In genomic region chr22:46036558-46037408, GRCh38 we compare ENCODE assay signal across 8 cellular contexts. TPM values are rescaled to one million over a fixed set of nuclear protein-coding genes. Genes with fewer than 3 reads are reported as not detected.
A peak's percentile ranks its signal among the peaks of the same experiment; 100 is the strongest.
DNase-seq lines count a peak whose midpoint lies in the region; ATAC-seq and TF ChIP-seq lines count a peak whose summit lies in the region.

No MANE protein-coding gene starts in this region.

- POLR2A ChIA-PET in Panc1 (lab: Charles Lee), result interaction anchor here (0.6 kb wide), 1 partner anchor 469 kb away, joined by 8 read pairs; no protein-coding TSS in a partner anchor

- H3K4me3 ChIP-seq in AG09309 (ENCODE audit: control insufficient read depth, low read depth, low read length) (peak overlapping the region; percentile 66), Panc1 (ENCODE audit: low read depth in 2 of 2, low read length in 2 of 2) (peak overlapping the region; percentile 65 to 74), iPS DF 6.9 (ENCODE audit: low read length) (peak overlapping the region; percentile 49; the same call in 1 of the 2 replicates), skeletal muscle tissue (ENCODE audit: low read length in 3 of 3) (peak overlapping the region; percentile 86 to 99 (median 95))

- ATAC-seq in GM19455 (IDR thresholded peaks at IDR 0.05; ENCODE audit: unreplicated experiment), result peak; percentile 8
- peak; percentile 40 for ATAC-seq in Panc1
- ATAC-seq in HG02763 (IDR thresholded peaks at IDR 0.05; ENCODE audit: unreplicated experiment), result no peak

- H3K4me1 ChIP-seq in Panc1 (ENCODE audit: control insufficient read depth, insufficient read depth, low read length) (peaks cover 61% of the 10 kb centered on the region), iPS DF 6.9 (ENCODE audit: control insufficient read depth, insufficient read depth, low read length) (peaks cover 2% of the 10 kb centered on the region), skeletal muscle tissue (ENCODE audit: control insufficient read depth in 3 of 3, insufficient read depth in 3 of 3, low read length in 3 of 3) (peaks cover 39 to 62% (median 50%) of the 10 kb centered on the region in 3 donors)

- CTCF ChIA-PET in Panc1 (lab: Charles Lee), result interaction anchor here (1.0 to 3.5 kb wide), 2 partner anchors 24 to 31 kb away, joined by 3 to 20 read pairs; no protein-coding TSS in a partner anchor

- in situ Hi-C loops in Panc1 (cut with HindIII; ENCODE audit: low pct_unique_long_range_greater_than_20kb, low sequenced_read_pairs) (no loop called here), GM13976 (cut with MboI; ENCODE audit: low sequenced_read_pairs, unreplicated experiment) (no loop called here)

- no peaks in the 10 kb centered on the region for H3K9me3 ChIP-seq in Panc1 (ENCODE audit: control insufficient read depth, insufficient read depth, low read depth, low read length)
- H3K9me3 ChIP-seq in iPS DF 6.9 (ENCODE audit: control insufficient read depth, insufficient read depth, low read length), result no peaks in the 10 kb centered on the region
- no peaks in the 10 kb centered on the region for H3K9me3 ChIP-seq in skeletal muscle tissue (ENCODE audit: control insufficient read depth in 3 of 3, low read length in 3 of 3)

- peak overlapping the region; percentile 83 for H3K27ac Mint-ChIP-seq in activated naive CD8-positive, alpha-beta T cell

- WGBS in iPS DF 6.9 (ENCODE audit: insufficient coverage, insufficient read length), result no CpG with 5 or more reads among the region's 18 CpGs

- no peaks in the 10 kb centered on the region for H3K36me3 Mint-ChIP-seq in activated naive CD8-positive, alpha-beta T cell

- no peak for TF ChIP-seq CTCF in AG09309 (IDR thresholded peaks at IDR 0.05; ENCODE audit: control insufficient read depth, insufficient read depth, low read depth, low read length, missing control alignments)
- TF ChIP-seq CTCF in Panc1 (IDR thresholded peaks at IDR 0.05), result no peak; the same call in 1 of the 2 replicates
- no peak for TF ChIP-seq CTCF in GM13976 (IDR thresholded peaks at IDR 0.05; ENCODE audit: borderline replicate concordance, control extremely low read depth, extremely low read depth, insufficient read depth, missing control alignments)

- H3K9ac ChIP-seq in skeletal muscle tissue (ENCODE audit: low read depth in 1 of 3, low read length in 3 of 3), result peak overlapping the region; percentile 95 to 98 (median 95)

- no peak for DNase-seq in AG09309 (ENCODE audit: low read depth)
- no peak for DNase-seq in Panc1 (ENCODE audit: low read depth, low spot score)
- DNase-seq in iPS DF 6.9 (ENCODE audit: low read depth, low spot score), result no peak
- no peak for DNase-seq in GM13976 (ENCODE audit: low spot score)

- H3K27me3 ChIP-seq in Panc1 (ENCODE audit: control insufficient read depth, insufficient read depth, low read length) (no peaks in the 10 kb centered on the region), iPS DF 6.9 (ENCODE audit: control insufficient read depth, insufficient read depth, low read length) (no peaks in the 10 kb centered on the region), skeletal muscle tissue (ENCODE audit: control insufficient read depth in 3 of 3, insufficient read depth in 3 of 3, low read length in 3 of 3) (no peaks in the 10 kb centered on the region)

- H3K27ac ChIP-seq in Panc1 (ENCODE audit: low read length) (peak overlapping the region; percentile 95), iPS DF 6.9 (ENCODE audit: low read length) (no peak overlapping the region), skeletal muscle tissue (ENCODE audit: low read depth, low read length) (peak overlapping the region; percentile 95)

- H3K4me1 Mint-ChIP-seq in activated naive CD8-positive, alpha-beta T cell (ENCODE audit: low read depth), result peaks cover 15% of the 10 kb centered on the region

- H3K4me3 Mint-ChIP-seq in activated naive CD8-positive, alpha-beta T cell, result peak overlapping the region; percentile 86

- intact Hi-C loops in Panc1 (cut with micrococcal nuclease; ENCODE audit: unreplicated experiment), result no loop called here

- no peaks in the 10 kb centered on the region for H3K9me3 Mint-ChIP-seq in activated naive CD8-positive, alpha-beta T cell (ENCODE audit: low read depth)

- no peaks in the 10 kb centered on the region for H3K27me3 Mint-ChIP-seq in activated naive CD8-positive, alpha-beta T cell

- BruUV-seq in Panc1 (replicated peaks; lab: Mats Ljungman, UMichigan), result no TSS peak

- H3K36me3 ChIP-seq in Panc1 (ENCODE audit: control insufficient read depth, insufficient read depth, low read length) (peaks cover 3% of the 10 kb centered on the region; the same call in 1 of the 2 replicates), iPS DF 6.9 (ENCODE audit: control insufficient read depth, insufficient read depth, low read length) (no peaks in the 10 kb centered on the region), skeletal muscle tissue (ENCODE audit: control insufficient read depth in 3 of 3, insufficient read depth in 3 of 3, low read length in 3 of 3) (peaks cover 0 to 3% (median 0%) of the 10 kb centered on the region in 3 donors)

RNA-seq across cellular contexts. Expression of gene WNT7B, which starts 59.8 kb away (rescaled TPM):
- total RNA-seq in Panc1 (2021; ENCODE audit: unreplicated experiment) (52.1 TPM), skeletal muscle tissue (not detected)
- polyA plus RNA-seq in Panc1 (2012; ENCODE audit: insufficient read length), result 46.4 TPM

Comparison
In these comparisons a context has a peak if more than half of its experiments do, and no peak if none do; other contexts are left out.
1. RNA of gene WNT7B, which starts 59.8 kb away (total RNA-seq): 52.1 TPM in Panc1 (single experiment); not detected in skeletal muscle tissue (single experiment); every median in the first group is over 10 times any median in the second.
2. Peak in every context shown above with its lines, with median percentiles within 50 percentile points of each other: H3K4me3 ChIP-seq.